8 cellular contexts compared by ENCODE assay signal in the genomic region with DNA sequence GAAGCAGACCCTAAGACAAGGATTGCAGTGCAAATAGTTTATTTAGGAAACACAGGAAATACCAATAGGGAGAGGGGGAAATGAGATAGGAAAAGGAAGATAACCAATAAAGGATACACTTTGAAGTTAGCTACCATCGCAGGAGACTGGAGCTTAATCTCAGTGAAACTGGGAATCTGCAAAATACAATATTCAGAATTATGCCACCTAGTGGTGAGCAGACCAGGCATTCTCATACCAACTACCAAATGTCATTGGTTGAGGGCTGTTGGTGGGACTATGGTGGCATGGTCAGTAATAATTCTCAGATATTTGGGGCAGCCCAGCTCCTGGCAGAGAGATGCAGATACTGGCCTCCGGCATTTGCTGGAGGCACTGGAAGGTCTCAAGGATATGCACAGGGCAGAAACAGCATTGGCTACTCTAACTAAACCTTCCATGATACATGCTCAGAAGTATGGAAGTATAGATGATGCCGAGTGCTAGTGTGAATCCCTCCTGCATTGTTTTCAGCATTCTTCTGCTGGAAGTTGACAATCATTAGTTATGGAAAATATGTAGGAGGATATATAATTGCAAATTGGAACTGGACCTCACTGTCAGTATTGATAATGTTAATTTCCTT. TPM values are rescaled to one million over a fixed set of nuclear protein-coding genes. Genes with fewer than 3 reads are reported as not detected.
DNase-seq lines count a peak whose midpoint lies in the region; ATAC-seq and TF ChIP-seq lines count a peak whose summit lies in the region.

No MANE protein-coding gene starts in this region.

- no peaks in the 10 kb centered on the region for H3K9me3 Mint-ChIP-seq in GM23338

- H3K9me2 ChIP-seq in GM23338 (ENCODE audit: insufficient read depth): no peaks in the 10 kb centered on the region

- no peak overlapping the region for H3K4me3 ChIP-seq in GM23338
- H3K4me3 ChIP-seq in SJCRH30: no peak overlapping the region
- H3K4me3 ChIP-seq in fibroblast of mammary gland (ENCODE audit: control insufficient read depth, low read depth, low read length): no peak overlapping the region

- no peaks in the 10 kb centered on the region for H3K36me3 ChIP-seq in GM23338 (ENCODE audit: insufficient read depth)
- no peaks in the 10 kb centered on the region for H3K36me3 ChIP-seq in SJCRH30

- H3K27me3 ChIP-seq in GM23338 (ENCODE audit: insufficient read depth) (no peaks in the 10 kb centered on the region), SJCRH30 (no peaks in the 10 kb centered on the region)

- H3K27ac Mint-ChIP-seq in GM23338: no peak overlapping the region

- no peaks in the 10 kb centered on the region for H3K36me3 Mint-ChIP-seq in GM23338 (ENCODE audit: low read depth)

- H2AFZ ChIP-seq in GM23338: no peak overlapping the region

- peaks cover 3% of the 10 kb centered on the region; the same call in 1 of the 2 replicates for H3K9me3 ChIP-seq in SJCRH30 (replicated peaks)

- no peaks in the 10 kb centered on the region for H3K27me3 Mint-ChIP-seq in GM23338 (ENCODE audit: insufficient read depth, low read depth, poor library complexity)

- no peak overlapping the region for H3K27ac ChIP-seq in GM23338 (ENCODE audit: low read depth)
- H3K27ac ChIP-seq in SJCRH30: no peak overlapping the region

- DNase-seq in COLO668 (lab: John Stamatoyannopoulos, UW; ENCODE audit: unreplicated experiment): peak; percentile 95
- DNase-seq in GM23338 (ENCODE audit: low spot score): peak; percentile 73
- DNase-seq in SJCRH30: peak; percentile 24 to 62
- peak; percentile 44 for DNase-seq in fibroblast of mammary gland (ENCODE audit: low read depth)
- peak; percentile 26 for DNase-seq in putamen (ENCODE audit: low spot score)

- H3F3A ChIP-seq in GM23338 (replicated peaks; ENCODE audit: low read depth): no peaks in the 10 kb centered on the region

- H3K4me1 ChIP-seq in GM23338 (ENCODE audit: insufficient read depth) (no peaks in the 10 kb centered on the region), SJCRH30 (no peaks in the 10 kb centered on the region)

- H3K4me1 Mint-ChIP-seq in GM23338: no peaks in the 10 kb centered on the region

- H3K79me2 ChIP-seq in GM23338 (replicated peaks; ENCODE audit: insufficient read depth): no peaks in the 10 kb centered on the region

- H3K4me3 Mint-ChIP-seq in GM23338: no peak overlapping the region

- peak; percentile 75 for ATAC-seq in GM23338
- no peak for ATAC-seq in HG02970 (IDR thresholded peaks at IDR 0.05; ENCODE audit: low FRiP score, unreplicated experiment)
- ATAC-seq in HG03045 (IDR thresholded peaks at IDR 0.05; ENCODE audit: unreplicated experiment): no peak
- ATAC-seq in HG02852 (IDR thresholded peaks at IDR 0.05; ENCODE audit: unreplicated experiment): no peak

- H4K20me1 ChIP-seq in GM23338 (replicated peaks; ENCODE audit: insufficient read depth): no peaks in the 10 kb centered on the region

- peak; percentile 69 to 74 for TF ChIP-seq CTCF in GM23338 (conservative IDR thresholded peaks at IDR 0.05; ENCODE audit: low read depth in 2 of 2)
- peak; percentile 81 for TF ChIP-seq CTCF in fibroblast of mammary gland (conservative IDR thresholded peaks at IDR 0.05; ENCODE audit: control insufficient read depth, insufficient read depth, low read depth, low read length)

- no peak overlapping the region for H3K4me2 ChIP-seq in GM23338

TF ChIP-seq in GM23338, 12 proteins besides CTCF, POLR2A, EP300 and RAD21 (continues in another document):
- no peak for TF ChIP-seq JUNB (IDR thresholded peaks at IDR 0.05; ENCODE audit: unreplicated experiment)
- no peak for TF ChIP-seq STAT1 (IDR thresholded peaks at IDR 0.05; ENCODE audit: unreplicated experiment)
- TF ChIP-seq, protein P1, sequence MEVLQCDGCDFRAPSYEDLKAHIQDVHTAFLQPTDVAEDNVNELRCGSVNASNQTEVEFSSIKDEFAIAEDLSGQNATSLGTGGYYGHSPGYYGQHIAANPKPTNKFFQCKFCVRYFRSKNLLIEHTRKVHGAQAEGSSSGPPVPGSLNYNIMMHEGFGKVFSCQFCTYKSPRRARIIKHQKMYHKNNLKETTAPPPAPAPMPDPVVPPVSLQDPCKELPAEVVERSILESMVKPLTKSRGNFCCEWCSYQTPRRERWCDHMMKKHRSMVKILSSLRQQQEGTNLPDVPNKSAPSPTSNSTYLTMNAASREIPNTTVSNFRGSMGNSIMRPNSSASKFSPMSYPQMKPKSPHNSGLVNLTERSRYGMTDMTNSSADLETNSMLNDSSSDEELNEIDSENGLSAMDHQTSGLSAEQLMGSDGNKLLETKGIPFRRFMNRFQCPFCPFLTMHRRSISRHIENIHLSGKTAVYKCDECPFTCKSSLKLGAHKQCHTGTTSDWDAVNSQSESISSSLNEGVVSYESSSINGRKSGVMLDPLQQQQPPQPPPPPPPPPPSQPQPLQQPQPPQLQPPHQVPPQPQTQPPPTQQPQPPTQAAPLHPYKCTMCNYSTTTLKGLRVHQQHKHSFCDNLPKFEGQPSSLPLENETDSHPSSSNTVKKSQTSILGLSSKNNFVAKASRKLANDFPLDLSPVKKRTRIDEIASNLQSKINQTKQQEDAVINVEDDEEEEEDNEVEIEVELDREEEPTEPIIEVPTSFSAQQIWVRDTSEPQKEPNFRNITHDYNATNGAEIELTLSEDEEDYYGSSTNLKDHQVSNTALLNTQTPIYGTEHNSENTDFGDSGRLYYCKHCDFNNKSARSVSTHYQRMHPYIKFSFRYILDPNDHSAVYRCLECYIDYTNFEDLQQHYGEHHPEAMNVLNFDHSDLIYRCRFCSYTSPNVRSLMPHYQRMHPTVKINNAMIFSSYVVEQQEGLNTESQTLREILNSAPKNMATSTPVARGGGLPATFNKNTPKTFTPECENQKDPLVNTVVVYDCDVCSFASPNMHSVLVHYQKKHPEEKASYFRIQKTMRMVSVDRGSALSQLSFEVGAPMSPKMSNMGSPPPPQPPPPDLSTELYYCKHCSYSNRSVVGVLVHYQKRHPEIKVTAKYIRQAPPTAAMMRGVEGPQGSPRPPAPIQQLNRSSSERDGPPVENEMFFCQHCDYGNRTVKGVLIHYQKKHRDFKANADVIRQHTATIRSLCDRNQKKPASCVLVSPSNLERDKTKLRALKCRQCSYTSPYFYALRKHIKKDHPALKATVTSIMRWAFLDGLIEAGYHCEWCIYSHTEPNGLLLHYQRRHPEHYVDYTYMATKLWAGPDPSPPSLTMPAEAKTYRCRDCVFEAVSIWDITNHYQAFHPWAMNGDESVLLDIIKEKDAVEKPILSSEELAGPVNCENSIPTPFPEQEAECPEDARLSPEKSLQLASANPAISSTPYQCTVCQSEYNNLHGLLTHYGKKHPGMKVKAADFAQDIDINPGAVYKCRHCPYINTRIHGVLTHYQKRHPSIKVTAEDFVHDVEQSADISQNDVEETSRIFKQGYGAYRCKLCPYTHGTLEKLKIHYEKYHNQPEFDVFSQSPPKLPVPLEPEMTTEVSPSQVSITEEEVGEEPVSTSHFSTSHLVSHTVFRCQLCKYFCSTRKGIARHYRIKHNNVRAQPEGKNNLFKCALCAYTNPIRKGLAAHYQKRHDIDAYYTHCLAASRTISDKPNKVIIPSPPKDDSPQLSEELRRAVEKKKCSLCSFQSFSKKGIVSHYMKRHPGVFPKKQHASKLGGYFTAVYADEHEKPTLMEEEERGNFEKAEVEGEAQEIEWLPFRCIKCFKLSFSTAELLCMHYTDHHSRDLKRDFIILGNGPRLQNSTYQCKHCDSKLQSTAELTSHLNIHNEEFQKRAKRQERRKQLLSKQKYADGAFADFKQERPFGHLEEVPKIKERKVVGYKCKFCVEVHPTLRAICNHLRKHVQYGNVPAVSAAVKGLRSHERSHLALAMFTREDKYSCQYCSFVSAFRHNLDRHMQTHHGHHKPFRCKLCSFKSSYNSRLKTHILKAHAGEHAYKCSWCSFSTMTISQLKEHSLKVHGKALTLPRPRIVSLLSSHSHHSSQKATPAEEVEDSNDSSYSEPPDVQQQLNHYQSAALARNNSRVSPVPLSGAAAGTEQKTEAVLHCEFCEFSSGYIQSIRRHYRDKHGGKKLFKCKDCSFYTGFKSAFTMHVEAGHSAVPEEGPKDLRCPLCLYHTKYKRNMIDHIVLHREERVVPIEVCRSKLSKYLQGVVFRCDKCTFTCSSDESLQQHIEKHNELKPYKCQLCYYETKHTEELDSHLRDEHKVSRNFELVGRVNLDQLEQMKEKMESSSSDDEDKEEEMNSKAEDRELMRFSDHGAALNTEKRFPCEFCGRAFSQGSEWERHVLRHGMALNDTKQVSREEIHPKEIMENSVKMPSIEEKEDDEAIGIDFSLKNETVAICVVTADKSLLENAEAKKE (CRISPR knock-in tag; IDR thresholded peaks at IDR 0.05): no peak
- no peak for TF ChIP-seq ZNF114 (CRISPR knock-in tag; IDR thresholded peaks at IDR 0.05)
- no peak for TF ChIP-seq NANOG (IDR thresholded peaks at IDR 0.05; ENCODE audit: borderline replicate concordance)
- TF ChIP-seq, protein P2, sequence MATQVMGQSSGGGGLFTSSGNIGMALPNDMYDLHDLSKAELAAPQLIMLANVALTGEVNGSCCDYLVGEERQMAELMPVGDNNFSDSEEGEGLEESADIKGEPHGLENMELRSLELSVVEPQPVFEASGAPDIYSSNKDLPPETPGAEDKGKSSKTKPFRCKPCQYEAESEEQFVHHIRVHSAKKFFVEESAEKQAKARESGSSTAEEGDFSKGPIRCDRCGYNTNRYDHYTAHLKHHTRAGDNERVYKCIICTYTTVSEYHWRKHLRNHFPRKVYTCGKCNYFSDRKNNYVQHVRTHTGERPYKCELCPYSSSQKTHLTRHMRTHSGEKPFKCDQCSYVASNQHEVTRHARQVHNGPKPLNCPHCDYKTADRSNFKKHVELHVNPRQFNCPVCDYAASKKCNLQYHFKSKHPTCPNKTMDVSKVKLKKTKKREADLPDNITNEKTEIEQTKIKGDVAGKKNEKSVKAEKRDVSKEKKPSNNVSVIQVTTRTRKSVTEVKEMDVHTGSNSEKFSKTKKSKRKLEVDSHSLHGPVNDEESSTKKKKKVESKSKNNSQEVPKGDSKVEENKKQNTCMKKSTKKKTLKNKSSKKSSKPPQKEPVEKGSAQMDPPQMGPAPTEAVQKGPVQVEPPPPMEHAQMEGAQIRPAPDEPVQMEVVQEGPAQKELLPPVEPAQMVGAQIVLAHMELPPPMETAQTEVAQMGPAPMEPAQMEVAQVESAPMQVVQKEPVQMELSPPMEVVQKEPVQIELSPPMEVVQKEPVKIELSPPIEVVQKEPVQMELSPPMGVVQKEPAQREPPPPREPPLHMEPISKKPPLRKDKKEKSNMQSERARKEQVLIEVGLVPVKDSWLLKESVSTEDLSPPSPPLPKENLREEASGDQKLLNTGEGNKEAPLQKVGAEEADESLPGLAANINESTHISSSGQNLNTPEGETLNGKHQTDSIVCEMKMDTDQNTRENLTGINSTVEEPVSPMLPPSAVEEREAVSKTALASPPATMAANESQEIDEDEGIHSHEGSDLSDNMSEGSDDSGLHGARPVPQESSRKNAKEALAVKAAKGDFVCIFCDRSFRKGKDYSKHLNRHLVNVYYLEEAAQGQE (IDR thresholded peaks at IDR 0.05; ENCODE audit: unreplicated experiment): no peak

RNA-seq across cellular contexts. Expression of a gene that starts 11.8 kb away (rescaled TPM):
- 10.0 and 10.8 TPM in 2 replicates for total RNA-seq in GM23338 (2014; rRNA removed; shearing (Covaris generic))
- 4.6 and 5.2 TPM in 2 replicates for polyA plus RNA-seq in GM23338 (2016; fragmentation: Nextera tagmentation; extraction: Ambion mirVana)
- total RNA-seq in SJCRH30 (2014; rRNA removed; shearing (Covaris generic)): 6.2 and 8.2 TPM in 2 replicates

RNA-seq across cellular contexts. Expression of a gene that starts 38.6 kb away (rescaled TPM):
- 4.6 and 8.2 TPM in 2 replicates for total RNA-seq in GM23338 (2014; rRNA removed; shearing (Covaris generic))
- 2.7 and 5.1 TPM in 2 replicates for polyA plus RNA-seq in GM23338 (2016; fragmentation: Nextera tagmentation; extraction: Ambion mirVana)
- 10.5 and 11.7 TPM in 2 replicates for total RNA-seq in SJCRH30 (2014; rRNA removed; shearing (Covaris generic))

Comparison
In these comparisons a context has a peak if more than half of its experiments do, and no peak if none do; other contexts are left out.
1. DNase-seq: peak in every context shown above with its lines; median percentile 95 in COLO668; 73 in GM23338; 44 in fibroblast of mammary gland; 43 in SJCRH30; 26 in putamen.